Comparison of ENCODE assay signal across 10 cellular contexts in genomic region chr19:18809149-18809978, GRCh38. TPM values are rescaled to one million over a fixed set of nuclear protein-coding genes. Genes with fewer than 3 reads are reported as not detected.
DNase-seq lines count a peak whose midpoint lies in the region; ATAC-seq and TF ChIP-seq lines count a peak whose summit lies in the region.
"Had no signal": no experiment of that assay in that cellular context is flagged by ENCODE, and none has a peak within 500 bp of the region (broad histone marks: within the 10 kb centered on the region; RNA-seq: fewer than 3 reads in every experiment).

No MANE protein-coding gene starts in this region.

- peak overlapping the region; percentile 51 for H3K4me2 ChIP-seq in mammary epithelial cell (ENCODE audit: insufficient read depth, low read depth, low read length)

- WGBS in mammary epithelial cell (ENCODE audit: low coverage, missing lambda C conversion rate), result 32% methylated on average over 15 of the region's 15 CpGs
- 44% methylated on average over 15 of the region's 15 CpGs for WGBS in lung, 2 donors

- H3K9ac ChIP-seq in mammary epithelial cell (ENCODE audit: insufficient read depth, low read length), result no peak overlapping the region

- no peaks in the 10 kb centered on the region for H3K79me2 ChIP-seq in mammary epithelial cell (ENCODE audit: insufficient read depth, low read length)

- no peaks in the 10 kb centered on the region for H3K9me3 ChIP-seq in mammary epithelial cell (replicated peaks; ENCODE audit: insufficient read depth, low read length)
- H3K9me3 ChIP-seq in lung (ENCODE audit: control insufficient read depth in 2 of 2, insufficient read depth in 1 of 2, low read length in 1 of 2), result no peaks in the 10 kb centered on the region
- H3K9me3 ChIP-seq in vagina, result no peaks in the 10 kb centered on the region

- H3K4me3 ChIP-seq in mammary epithelial cell (replicated peaks in 1 of 3; ENCODE audit: insufficient read depth in 1 of 3, low read depth in 2 of 3, low read length in 3 of 3), result no peak overlapping the region
- H3K4me3 ChIP-seq in lung, result no peak overlapping the region
- no peak overlapping the region for H3K4me3 ChIP-seq in vagina
- H3K4me3 ChIP-seq: cardiac muscle cell had no signal

- DNase-seq in Right ventricle myocardium inferior (ENCODE audit: missing footprints) (no peak), cardiac septum (ENCODE audit: low spot score) (no peak), mammary epithelial cell (peak; percentile 62), lung (ENCODE audit: low spot score) (peak; percentile 65), vagina (ENCODE audit: extremely low spot score in 2 of 2) (peak in 1 of 2 donors; percentile 96)
- DNase-seq in activated CD4-positive, alpha-beta T cell treated with anti-CD3 and anti-CD28 coated beads for 4 hours, result no peak

- in situ Hi-C loops in mammary epithelial cell (cut with MboI; ENCODE audit: low sequenced_read_pairs in 2 of 2), result no loop called here

- peak; percentile 89 for ATAC-seq in Right ventricle myocardium inferior
- peak; percentile 65 for ATAC-seq in lung (ENCODE audit: insufficient read depth, low FRiP score)
- no peak for ATAC-seq in GM18861 (IDR thresholded peaks at IDR 0.05; ENCODE audit: unreplicated experiment)
- no peak for ATAC-seq in HG02571 (IDR thresholded peaks at IDR 0.05; ENCODE audit: unreplicated experiment)
- ATAC-seq: HCT116 had no signal

- CTCF ChIA-PET in mammary epithelial cell (lab: Charles Lee; ENCODE audit: low non-redundant PET), result no interaction called here

- peak overlapping the region; percentile 66 for H2AFZ ChIP-seq in mammary epithelial cell (ENCODE audit: low read depth, low read length)

- intact Hi-C loops in Right ventricle myocardium inferior (cut with DNase I) (no loop called here), cardiac septum (cut with DNase I) (no loop called here), mammary epithelial cell (cut with micrococcal nuclease) (no loop called here), vagina (cut with DNase I) (no loop called here)

- no peaks in the 10 kb centered on the region for H3K36me3 ChIP-seq in mammary epithelial cell (ENCODE audit: insufficient read depth, low read length)
- no peaks in the 10 kb centered on the region for H3K36me3 ChIP-seq in lung (ENCODE audit: control insufficient read depth in 2 of 2, insufficient read depth in 2 of 2, low read length in 2 of 2)
- H3K36me3 ChIP-seq in vagina, result no peaks in the 10 kb centered on the region
- H3K36me3 ChIP-seq: cardiac muscle cell had no signal

- H4K20me1 ChIP-seq in mammary epithelial cell (ENCODE audit: insufficient read depth, low read length), result no peaks in the 10 kb centered on the region

- no TSS peak for BruUV-seq in mammary epithelial cell (replicated peaks; lab: Mats Ljungman, UMichigan)

- H3K4me1 ChIP-seq in mammary epithelial cell (ENCODE audit: insufficient read depth, low read length) (peaks cover 2% of the 10 kb centered on the region), lung (ENCODE audit: control insufficient read depth in 2 of 2, insufficient read depth in 2 of 2, low read length in 2 of 2) (no peaks in the 10 kb centered on the region), vagina (peaks cover 25% of the 10 kb centered on the region)

- no peak for TF ChIP-seq POLR2A in vagina (IDR thresholded peaks at IDR 0.05)

- H3K27ac ChIP-seq in mammary epithelial cell (ENCODE audit: insufficient read depth, low read depth, low read length), result no peak overlapping the region
- H3K27ac ChIP-seq in lung (ENCODE audit: low read depth in 1 of 2, low read length in 1 of 2), result peak overlapping the region in 1 of 2 donors; percentile 61
- H3K27ac ChIP-seq in vagina, result peak overlapping the region; percentile 90
- H3K27ac ChIP-seq: cardiac muscle cell had no signal

- H3K27me3 ChIP-seq in mammary epithelial cell (ENCODE audit: insufficient read depth, low read length) (no peaks in the 10 kb centered on the region), lung (ENCODE audit: control insufficient read depth, insufficient read depth) (no peaks in the 10 kb centered on the region), vagina (no peaks in the 10 kb centered on the region)

- TF ChIP-seq CTCF in mammary epithelial cell (conservative IDR thresholded peaks at IDR 0.05 in 1 of 2, IDR thresholded peaks at IDR 0.05 in 1 of 2; ENCODE audit: extremely low read depth in 1 of 2, insufficient read depth in 1 of 2, low read depth in 1 of 2, low read length in 2 of 2) (no peak), lung (IDR thresholded peaks at IDR 0.05; ENCODE audit: control extremely low read depth, extremely low read depth) (no peak), vagina (IDR thresholded peaks at IDR 0.05) (no peak)

- dilution Hi-C loops in mammary epithelial cell (cut with HindIII; ENCODE audit: low sequenced_read_pairs), result no loop called here

RNA-seq across cellular contexts. Expression of gene COMP, which starts 18.3 kb away (rescaled TPM):
- total RNA-seq in Right ventricle myocardium inferior, result not detected
- 31.8 TPM for total RNA-seq in cardiac septum
- 1 to 10 TPM in 1 of 2 donors, not detected in 1; 1.2 TPM for total RNA-seq in mammary epithelial cell
- polyA plus RNA-seq in mammary epithelial cell, result not detected
- polyA minus RNA-seq in mammary epithelial cell, result not detected
- 1 to 10 TPM in 1 of 2 donors, not detected in 1; 3.5 TPM for total RNA-seq in lung
- polyA plus RNA-seq in lung, result 1 to 10 TPM; 1.7 to 2.4 TPM
- 0.98 TPM for total RNA-seq in vagina

RNA-seq across cellular contexts. Expression of gene UPF1, which starts 22.4 kb away (rescaled TPM):
- total RNA-seq in Right ventricle myocardium inferior, result 37.0 TPM
- total RNA-seq in cardiac septum, result 40.2 TPM
- total RNA-seq in mammary epithelial cell, result 10 to 100 TPM; 74.5 to 82.0 TPM
- 49.9 TPM for polyA plus RNA-seq in mammary epithelial cell
- 163 TPM for polyA minus RNA-seq in mammary epithelial cell
- 10 to 100 TPM; 78.8 to 89.2 TPM for total RNA-seq in lung
- polyA plus RNA-seq in lung, result 10 to 100 TPM; 48.3 to 50.1 TPM
- 77.8 TPM for total RNA-seq in vagina

Comparison
In these comparisons a context has a peak if more than half of its experiments do, and no peak if none do; other contexts are left out.
1. ATAC-seq: peak in Right ventricle myocardium inferior (single experiment) and lung (single experiment); none in GM18861 (single experiment) and HG02571 (single experiment).
2. DNase-seq: peak in mammary epithelial cell (single experiment) and lung (single experiment); none in Right ventricle myocardium inferior (single experiment), cardiac septum (single experiment) and activated CD4-positive, alpha-beta T cell treated with anti-CD3 and anti-CD28 coated beads for 4 hours (0 of 2).